In the genomic region with DNA sequence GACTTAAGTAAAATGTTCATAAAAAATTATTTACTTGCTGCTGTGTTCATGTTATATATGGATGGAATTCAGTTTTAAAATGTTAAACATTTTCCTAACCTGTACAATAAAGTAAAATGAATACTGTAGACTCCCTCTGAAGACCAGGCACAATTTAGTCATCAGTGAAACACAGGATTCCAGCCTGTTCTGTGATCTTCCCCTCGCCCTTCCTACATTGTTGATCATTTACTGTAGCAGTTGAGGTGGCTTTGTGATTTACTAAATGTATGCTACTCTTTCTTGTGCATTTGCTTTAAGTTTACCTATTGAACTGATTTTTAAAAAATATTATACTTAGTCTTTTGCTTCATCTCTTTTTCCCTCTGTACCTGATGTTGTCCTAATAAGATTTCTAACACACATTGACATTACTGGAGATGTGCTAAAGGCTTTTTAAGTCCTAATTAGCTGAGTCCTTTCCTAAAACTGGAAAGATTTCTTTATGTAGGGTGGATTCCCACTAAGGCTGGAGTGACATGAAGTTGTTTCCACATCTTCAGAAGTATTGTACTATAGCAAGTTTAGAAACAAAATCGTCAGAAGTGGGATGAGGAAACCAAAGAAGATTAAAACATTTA, we compare ENCODE assay signal across 23 cellular contexts.
"Had no signal": no experiment of that assay in that cellular context is flagged by ENCODE, and none has a peak within 500 bp of the region (broad histone marks: within the 10 kb centered on the region; RNA-seq: fewer than 3 reads in every experiment).

No MANE protein-coding gene starts in this region.

- DNase-seq: natural killer cell; occipital lobe; ovary; posterior cingulate gyrus; psoas muscle; right cardiac atrium; spleen; stimulated activated CD4-positive, alpha-beta T cell treated with anti-CD3 and anti-CD28 coated beads, Interleukin-12 subunit alpha, Interleukin-12 subunit beta, amount 100 ng/mL, for 4 hours; stimulated activated CD4-positive, alpha-beta T cell treated with anti-CD3 and anti-CD28 coated beads, Interleukin-1b, Interleukin-23, amount 100 ng/mL, for 48 hours; stimulated activated CD4-positive, alpha-beta T cell treated with anti-CD3 and anti-CD28 coated beads, Interleukin-4, amount 100 ng/mL, for 1 hour; stimulated activated CD4-positive, alpha-beta T cell treated with anti-CD3 and anti-CD28 coated beads, Interleukin-4, amount 100 ng/mL, for 4 hours; stimulated activated CD8-positive, alpha-beta memory T cell treated with anti-CD3 and anti-CD28 coated beads, Interleukin-4, amount 100 ng/mL, for 48 hours; stimulated activated naive CD4-positive, alpha-beta T cell; stimulated activated naive CD8-positive, alpha-beta T cell treated with anti-CD3 and anti-CD28 coated beads, Interleukin-15, amount 100 ng/mL, for 72 hours; stimulated activated naive CD8-positive, alpha-beta T cell treated with anti-CD3 and anti-CD28 coated beads, Interleukin-15, Interleukin-2, amounts not matched to agents 100 U/mL and 50 U/mL, for 24 hours; substantia nigra; testis; tibial artery; transverse colon; upper lobe of right lung; uterus had no signal

- ATAC-seq: natural killer cell; psoas muscle; right cardiac atrium; sciatic nerve; stimulated activated memory B cell treated with anti-CD40 and anti-IgM and Interleukin-4, amounts not matched to agents 10 μg/mL and 1 μg/mL and 100 μg/mL, for 72 hours; stimulated activated naive CD8-positive, alpha-beta T cell treated with anti-CD3 and anti-CD28 coated beads, Interleukin-15, amount 100 ng/mL, for 72 hours; stimulated activated naive CD8-positive, alpha-beta T cell treated with anti-CD3 and anti-CD28 coated beads, Interleukin-15, Interleukin-2, amounts not matched to agents 100 U/mL and 50 U/mL, for 24 hours; upper lobe of right lung had no signal
